Comparison of ENCODE assay signal across 9 cellular contexts in genomic region chr21:44487831-44488230, GRCh38. TPM values are rescaled to one million over a fixed set of nuclear protein-coding genes. Genes with fewer than 3 reads are reported as not detected.
DNase-seq lines count a peak whose midpoint lies in the region; ATAC-seq, FAIRE-seq and TF ChIP-seq lines count a peak whose summit lies in the region.
"Had no signal": no experiment of that assay in that cellular context is flagged by ENCODE, and none has a peak within 500 bp of the region (broad histone marks: within the 10 kb centered on the region; RNA-seq: fewer than 3 reads in every experiment).

No MANE protein-coding gene starts in this region.

- H4K20me1 ChIP-seq in PC-3 (ENCODE audit: low read length) = no peaks in the 10 kb centered on the region

- H3K9me2 ChIP-seq in PC-3 (replicated peaks; ENCODE audit: low read length) = no peaks in the 10 kb centered on the region

- no TSS peak for BruUV-seq in PC-3 (replicated peaks; lab: Mats Ljungman, UMichigan)

- TF ChIP-seq POLR2A in gastrocnemius medialis (IDR thresholded peaks at IDR 0.05) = no peak

- H3K4me2 ChIP-seq in PC-3 (ENCODE audit: low read length) = no peak overlapping the region

- no peak for FAIRE-seq in bronchial epithelial cell (lab: Jason Lieb, UNC)

- CTCF ChIA-PET in PC-3 (lab: Charles Lee) = interaction anchor here (0.7 to 1.0 kb wide), 3 partner anchors 23 to 119 kb away, joined by 3 to 4 read pairs (median 4); partner anchors contain the start of gene KRTAP10-5

- H3K9ac ChIP-seq in PC-3 (ENCODE audit: low read length) = no peak overlapping the region

- H3K4me3 ChIP-seq in PC-3 (ENCODE audit: low read length) (no peak overlapping the region), bronchial epithelial cell (ENCODE audit: low read depth, low read length) (no peak overlapping the region), gastrocnemius medialis (no peak overlapping the region)
- H3K4me3 ChIP-seq: lung had no signal

- DNase-seq in PC-3 (peak; percentile 65), bronchial epithelial cell (ENCODE audit: low read depth) (no peak), dedifferentiated amniotic fluid mesenchymal stem cell (ENCODE audit: extremely low spot score) (no peak), gastrocnemius medialis (no peak)
- DNase-seq in stimulated activated CD4-positive, alpha-beta T cell treated with anti-CD3 and anti-CD28 coated beads, Interleukin-15, amount 100 ng/mL, for 48 hours (ENCODE audit: low read depth in 2 of 2) = peak; percentile 36 to 59

- H3K4me1 ChIP-seq in PC-3 (ENCODE audit: insufficient read depth, low read length) = no peaks in the 10 kb centered on the region; the same call in 1 of the 2 replicates
- no peaks in the 10 kb centered on the region for H3K4me1 ChIP-seq in gastrocnemius medialis

- intact Hi-C loops in PC-3 (cut with micrococcal nuclease) = no loop called here
- intact Hi-C loops in gastrocnemius medialis (cut with DNase I; ENCODE audit: low total_unique reads) = no loop called here

- TF ChIP-seq CTCF in GM12872 (IDR thresholded peaks at IDR 0.05; ENCODE audit: insufficient read depth, low read depth, low read length) = peak; percentile 53
- TF ChIP-seq CTCF in PC-3 (conservative IDR thresholded peaks at IDR 0.05; ENCODE audit: low read depth, low read length) = peak; percentile 79
- peak; percentile 21 for TF ChIP-seq CTCF in bronchial epithelial cell (IDR thresholded peaks at IDR 0.05; ENCODE audit: insufficient read depth, low read length, severe bottlenecking)
- TF ChIP-seq CTCF in gastrocnemius medialis (IDR thresholded peaks at IDR 0.05 in 4 of 5, conservative IDR thresholded peaks at IDR 0.05 in 1 of 5) = peak in 1 of 5 experiments; percentile 18

- H3K27me3 ChIP-seq in PC-3 (ENCODE audit: low read length) (no peaks in the 10 kb centered on the region), bronchial epithelial cell (ENCODE audit: control insufficient read depth, insufficient read depth, low read length) (no peaks in the 10 kb centered on the region), gastrocnemius medialis (peaks cover 0 to 8% (median 5%) of the 10 kb centered on the region in 3 donors)

- H3F3A ChIP-seq in PC-3 (ENCODE audit: low read length, unreplicated experiment) = no peaks in the 10 kb centered on the region

- in situ Hi-C loops in gastrocnemius medialis (cut with MboI; ENCODE audit: low sequenced_read_pairs in 4 of 4) = no loop called here

- H3K36me3 ChIP-seq in PC-3 (ENCODE audit: low read depth, low read length) = no peaks in the 10 kb centered on the region
- H3K36me3 ChIP-seq in bronchial epithelial cell (ENCODE audit: control insufficient read depth, insufficient read depth, low read length) = no peaks in the 10 kb centered on the region
- no peaks in the 10 kb centered on the region for H3K36me3 ChIP-seq in gastrocnemius medialis

- H3K79me2 ChIP-seq in PC-3 (ENCODE audit: low read length) = no peaks in the 10 kb centered on the region

- ATAC-seq in PC-3 = peak; percentile 67
- ATAC-seq in HG03135 (IDR thresholded peaks at IDR 0.05; ENCODE audit: unreplicated experiment) = no peak
- ATAC-seq in GM21381 (IDR thresholded peaks at IDR 0.05; ENCODE audit: unreplicated experiment) = no peak
- no peak for ATAC-seq in gastrocnemius medialis

- H3K9me3 ChIP-seq in PC-3 (ENCODE audit: low read length) (peaks cover 5% of the 10 kb centered on the region; the same call in 1 of the 2 replicates), gastrocnemius medialis (no peaks in the 10 kb centered on the region)

- no peak overlapping the region for H2AFZ ChIP-seq in PC-3 (ENCODE audit: low read length)

- H3K27ac ChIP-seq in PC-3 (ENCODE audit: low read length) = no peak overlapping the region
- no peak overlapping the region for H3K27ac ChIP-seq in gastrocnemius medialis

- POLR2A ChIA-PET in PC-3 (lab: Charles Lee; ENCODE audit: unreplicated experiment) = no interaction called here

RNA-seq across cellular contexts. Expression of gene LRRC3, which starts 32.5 kb away (rescaled TPM):
- total RNA-seq in PC-3 (2014; rRNA removed) = 3.1 and 4.1 TPM in 2 replicates
- total RNA-seq in bronchial epithelial cell = under 0.01 and 0.38 TPM in 2 replicates
- under 1 TPM; 0.36 to 0.70 (median 0.55) TPM for total RNA-seq in gastrocnemius medialis

RNA-seq across cellular contexts. Expression of gene KRTAP10-1, which starts 52.2 kb away (rescaled TPM):
- total RNA-seq in PC-3 (2014; rRNA removed) = not detected in 2 replicates
- not detected in 2 replicates for total RNA-seq in bronchial epithelial cell
- total RNA-seq in gastrocnemius medialis = not detected
- total RNA-seq: lung had no signal

Comparison
In these comparisons a context has a peak if more than half of its experiments do, and no peak if none do; other contexts are left out.
1. DNase-seq: peak in PC-3 (single experiment) and stimulated activated CD4-positive, alpha-beta T cell treated with anti-CD3 and anti-CD28 coated beads, Interleukin-15, amount 100 ng/mL, for 48 hours (2 of 2); none in bronchial epithelial cell (single experiment), dedifferentiated amniotic fluid mesenchymal stem cell (single experiment) and gastrocnemius medialis (0 of 2).